In the genomic region with DNA sequence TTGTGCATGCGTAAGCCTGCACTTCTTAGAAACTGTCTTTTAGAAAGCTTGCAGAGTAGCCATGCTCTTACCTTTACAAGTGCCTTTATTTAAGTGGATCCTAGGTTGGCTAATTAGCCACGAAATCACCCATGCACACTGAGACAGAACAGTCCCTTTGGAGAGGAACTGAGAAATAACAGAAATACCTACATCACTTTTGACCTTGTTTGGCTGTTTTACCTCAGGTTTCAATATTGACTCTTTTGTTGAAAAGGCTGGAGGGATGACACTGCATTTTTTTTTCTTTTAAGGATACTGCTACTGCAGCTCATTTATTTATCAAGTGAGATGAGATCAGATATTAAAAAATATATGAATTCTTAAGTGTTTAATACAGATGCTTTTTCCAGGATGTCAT, we compare ENCODE assay signal across 9 cellular contexts.
DNase-seq lines count a peak whose midpoint lies in the region; ATAC-seq and TF ChIP-seq lines count a peak whose summit lies in the region.
"Had no signal": no experiment of that assay in that cellular context is flagged by ENCODE, and none has a peak within 500 bp of the region (broad histone marks: within the 10 kb centered on the region; RNA-seq: fewer than 3 reads in every experiment).

No MANE protein-coding gene starts in this region.

- no peak for TF ChIP-seq POLR2A in upper lobe of left lung (IDR thresholded peaks at IDR 0.05)

- H3K36me3 ChIP-seq in hepatocyte (replicated peaks; ENCODE audit: insufficient read depth, low read depth) (no peaks in the 10 kb centered on the region), upper lobe of left lung (no peaks in the 10 kb centered on the region)

- no peaks in the 10 kb centered on the region for H3K9me2 ChIP-seq in hepatocyte (replicated peaks; ENCODE audit: insufficient read depth)

- peak; percentile 59 for ATAC-seq in GM18508 (IDR thresholded peaks at IDR 0.05; ENCODE audit: insufficient read depth, unreplicated experiment)
- ATAC-seq in GM21447 (IDR thresholded peaks at IDR 0.05; ENCODE audit: unreplicated experiment), result peak; percentile 42
- ATAC-seq in HG03108 (IDR thresholded peaks at IDR 0.05; ENCODE audit: unreplicated experiment), result peak; percentile 38
- ATAC-seq in upper lobe of left lung (ENCODE audit: low FRiP score in 2 of 2), result no peak

- no peak overlapping the region for H2AFZ ChIP-seq in hepatocyte

- no peak for DNase-seq in hepatocyte (ENCODE audit: low spot score)
- DNase-seq in HT-29 (ENCODE audit: low spot score), result no peak
- no peak for DNase-seq in upper lobe of left lung
- no peak for DNase-seq in NCI-H345 treated with DMSO at 0.1 percent for 48 hours (lab: John Stamatoyannopoulos, UW; ENCODE audit: unreplicated experiment)
- DNase-seq in NOMO-1 (lab: John Stamatoyannopoulos, UW; ENCODE audit: unreplicated experiment in 2 of 2), result no peak
- DNase-seq: NCI-H524 had no signal

- H3K4me2 ChIP-seq in hepatocyte, result peak overlapping the region; percentile 87

- WGBS in hepatocyte (ENCODE audit: low lambda C conversion rate, missing lambda C conversion rate), result 68% methylated on average over 2 of the region's 2 CpGs
- WGBS in upper lobe of left lung, 2 donors, result 60 to 61% methylated on average over 2 of the region's 2 CpGs

- H3K4me3 ChIP-seq in hepatocyte, result no peak overlapping the region
- no peak overlapping the region for H3K4me3 ChIP-seq in upper lobe of left lung

- H3K27me3 ChIP-seq in hepatocyte (peaks cover 24% of the 10 kb centered on the region), upper lobe of left lung (peaks cover 0 to 11% (median 0%) of the 10 kb centered on the region in 4 donors)

- H4K20me1 ChIP-seq in hepatocyte (ENCODE audit: insufficient read depth, poor library complexity, severe bottlenecking), result no peaks in the 10 kb centered on the region

- H3K79me2 ChIP-seq in hepatocyte, result no peaks in the 10 kb centered on the region

- H3K9me3 ChIP-seq in hepatocyte (ENCODE audit: low read depth) (no peaks in the 10 kb centered on the region), upper lobe of left lung (peaks cover 0 to 8% (median 0%) of the 10 kb centered on the region in 4 donors)

- TF ChIP-seq CTCF in hepatocyte (IDR thresholded peaks at IDR 0.05; ENCODE audit: poor library complexity), result no peak
- TF ChIP-seq CTCF in upper lobe of left lung (IDR thresholded peaks at IDR 0.05), result no peak

- peaks cover 8% of the 10 kb centered on the region for H3K4me1 ChIP-seq in hepatocyte (ENCODE audit: insufficient read depth)
- peaks cover 13 to 30% (median 20%) of the 10 kb centered on the region in 4 donors for H3K4me1 ChIP-seq in upper lobe of left lung

- H3K27ac ChIP-seq in hepatocyte, result no peak overlapping the region
- H3K27ac ChIP-seq in upper lobe of left lung, result no peak overlapping the region

- TF ChIP-seq EP300 in upper lobe of left lung (IDR thresholded peaks at IDR 0.05), result no peak

Comparison
In these comparisons a context has a peak if more than half of its experiments do, and no peak if none do; other contexts are left out.
1. ATAC-seq: peak in GM18508 (single experiment), GM21447 (single experiment) and HG03108 (single experiment); none in upper lobe of left lung (0 of 2).